16 cellular contexts compared by ENCODE assay signal in the genomic region with DNA sequence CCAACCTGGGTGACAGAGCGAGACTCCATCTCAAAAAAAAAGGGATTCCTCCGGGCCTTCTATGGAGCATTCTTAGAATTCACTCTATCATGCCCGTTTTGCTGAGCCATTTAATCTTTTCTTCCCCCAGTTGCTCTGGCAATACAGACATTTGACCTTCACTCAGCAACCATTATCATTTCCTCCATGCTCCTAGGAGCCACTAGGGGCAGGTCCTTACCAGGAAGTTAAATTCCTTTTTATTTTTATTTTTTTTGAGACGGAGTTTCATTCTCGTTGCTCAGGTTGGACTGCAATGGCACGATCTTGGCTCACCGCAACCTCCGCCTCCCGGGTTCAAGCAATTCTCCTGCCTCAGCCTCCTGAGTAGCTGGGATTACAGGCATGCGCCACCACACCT. TPM values are rescaled to one million over a fixed set of nuclear protein-coding genes. Genes with fewer than 3 reads are reported as not detected.
DNase-seq lines count a peak whose midpoint lies in the region; ATAC-seq and TF ChIP-seq lines count a peak whose summit lies in the region.
"Had no signal": no experiment of that assay in that cellular context is flagged by ENCODE, and none has a peak within 500 bp of the region (broad histone marks: within the 10 kb centered on the region; RNA-seq: fewer than 3 reads in every experiment).

No MANE protein-coding gene starts in this region.

- H3K4me1 Mint-ChIP-seq in MCF 10A (ENCODE audit: insufficient read depth, unreplicated experiment): no peaks in the 10 kb centered on the region
- H3K4me1 Mint-ChIP-seq: activated B cell treated with CpG ODN at 0.5 μM for 24 hours, immature natural killer cell, nephron had no signal

- no peak overlapping the region for H3K9ac ChIP-seq in mammary epithelial cell (ENCODE audit: insufficient read depth, low read length)
- H3K9ac ChIP-seq: BLaER1 treated with 17β-estradiol and CSF1 and Interleukin-3, amounts not matched to agents 10 nM and 100 nM had no signal

- ATAC-seq in RWPE2 (ENCODE audit: low read depth): no peak

- no peaks in the 10 kb centered on the region for H4K20me1 ChIP-seq in mammary epithelial cell (ENCODE audit: insufficient read depth, low read length)
- H4K20me1 ChIP-seq: BLaER1 treated with 17β-estradiol and CSF1 and Interleukin-3, amounts not matched to agents 10 nM and 100 nM had no signal

- no peak overlapping the region for H3K4me3 ChIP-seq in mammary epithelial cell (replicated peaks in 1 of 3; ENCODE audit: insufficient read depth in 1 of 3, low read depth in 2 of 3, low read length in 3 of 3)
- no peak overlapping the region for H3K4me3 ChIP-seq in RWPE2 (ENCODE audit: severe bottlenecking)
- H3K4me3 ChIP-seq in fibroblast of the aortic adventitia (ENCODE audit: low read depth, low read length): no peak overlapping the region
- H3K4me3 ChIP-seq in transverse colon: no peak overlapping the region
- H3K4me3 ChIP-seq: BLaER1 treated with 17β-estradiol and CSF1 and Interleukin-3, amounts not matched to agents 10 nM and 100 nM had no signal

- no peak overlapping the region for H3K27ac Mint-ChIP-seq in MCF 10A (ENCODE audit: low read depth, unreplicated experiment)
- H3K27ac Mint-ChIP-seq: activated B cell treated with CpG ODN at 0.5 μM for 24 hours, immature natural killer cell had no signal

- POLR2A ChIA-PET in MCF 10A (lab: Yijun Ruan, JAX): interaction anchor here (2.1 kb wide), 1 partner anchor 12 kb away, joined by 5 read pairs; no protein-coding TSS in a partner anchor

- BruUV-seq in mammary epithelial cell (replicated peaks; lab: Mats Ljungman, UMichigan): no TSS peak
- BruUV-seq in MCF 10A (replicated peaks; lab: Mats Ljungman, UMichigan): no TSS peak

- peak; percentile 26 to 32 for TF ChIP-seq CTCF in mammary epithelial cell (conservative IDR thresholded peaks at IDR 0.05 in 1 of 2, IDR thresholded peaks at IDR 0.05 in 1 of 2; ENCODE audit: extremely low read depth in 1 of 2, insufficient read depth in 1 of 2, low read depth in 1 of 2, low read length in 2 of 2)
- TF ChIP-seq CTCF in MCF 10A (IDR thresholded peaks at IDR 0.05; ENCODE audit: unreplicated experiment): no peak
- peak; percentile 15 for TF ChIP-seq CTCF in RWPE2 (IDR thresholded peaks at IDR 0.05; ENCODE audit: poor library complexity, severe bottlenecking)
- TF ChIP-seq CTCF in fibroblast of the aortic adventitia (IDR thresholded peaks at IDR 0.05; ENCODE audit: insufficient read depth, low read length): peak; percentile 40
- peak in 4 of 5 experiments; percentile 35 to 72 (median 49) for TF ChIP-seq CTCF in transverse colon (IDR thresholded peaks at IDR 0.05)

- no peak for DNase-seq in mammary epithelial cell
- no peak for DNase-seq in MCF 10A (ENCODE audit: unreplicated experiment)
- DNase-seq in RWPE2 (ENCODE audit: low spot score): no peak
- no peak for DNase-seq in fibroblast of the aortic adventitia (ENCODE audit: low read depth)
- DNase-seq in transverse colon: peak; percentile 18
- DNase-seq in NCI-H1092 treated with DMSO at 0.1 percent for 48 hours (lab: John Stamatoyannopoulos, UW): no peak
- DNase-seq in cerebellum (ENCODE audit: low spot score): no peak
- DNase-seq in activated CD4-positive, alpha-beta T cell treated with anti-CD3 and anti-CD28 coated beads for 4 hours: no peak
- DNase-seq: activated B cell treated with CpG ODN at 0.5 μM for 24 hours; activated T-cell treated with anti-CD3 and anti-CD28 coated beads for 4 hours; immature natural killer cell; NCI-H2171; stimulated activated CD4-positive, alpha-beta T cell treated with anti-CD3 and anti-CD28 coated beads, Interleukin-12 subunit alpha, Interleukin-12 subunit beta, amount 100 ng/mL, for 4 hours had no signal

- WGBS in mammary epithelial cell (ENCODE audit: low coverage, missing lambda C conversion rate): 76% methylated on average over 9 of the region's 10 CpGs
- 57 to 100% methylated on average over 2 to 10 of the region's 10 CpGs for WGBS in transverse colon (ENCODE audit: low coverage in 1 of 2), 2 donors

- in situ Hi-C loops in mammary epithelial cell (cut with MboI; ENCODE audit: low sequenced_read_pairs in 2 of 2): no loop called here
- in situ Hi-C loops in transverse colon (cut with MboI; ENCODE audit: low pct_ligation_motif_present in 1 of 4, low pct_unique_long_range_greater_than_20kb in 1 of 4, low sequenced_read_pairs in 3 of 4): no loop called here

- no peak overlapping the region for H2AFZ ChIP-seq in mammary epithelial cell (ENCODE audit: low read depth, low read length)

- no peaks in the 10 kb centered on the region for H3K9me3 ChIP-seq in mammary epithelial cell (replicated peaks; ENCODE audit: insufficient read depth, low read length)
- no peaks in the 10 kb centered on the region for H3K9me3 ChIP-seq in RWPE2 (ENCODE audit: severe bottlenecking)
- H3K9me3 ChIP-seq in transverse colon: no peaks in the 10 kb centered on the region
- H3K9me3 ChIP-seq: BLaER1 treated with 17β-estradiol and CSF1 and Interleukin-3, amounts not matched to agents 10 nM and 100 nM had no signal

- dilution Hi-C loops in mammary epithelial cell (cut with HindIII; ENCODE audit: low sequenced_read_pairs): loop anchor here (5.0 kb wide), 1 partner anchor 91 kb away; no protein-coding TSS in a partner anchor

- peaks cover 44% of the 10 kb centered on the region for H3K27me3 Mint-ChIP-seq in MCF 10A (ENCODE audit: insufficient read depth, unreplicated experiment)

- CTCF ChIA-PET in mammary epithelial cell (lab: Charles Lee; ENCODE audit: low non-redundant PET) (no interaction called here), MCF 10A (lab: Yijun Ruan, JAX) (interaction anchor here (0.6 to 0.9 kb wide), 2 partner anchors 20 to 29 kb away, joined by 3 to 7 read pairs; no protein-coding TSS in a partner anchor)

- no peaks in the 10 kb centered on the region for H3K36me3 ChIP-seq in mammary epithelial cell (ENCODE audit: insufficient read depth, low read length)
- H3K36me3 ChIP-seq in RWPE2 (ENCODE audit: low read depth): no peaks in the 10 kb centered on the region
- no peaks in the 10 kb centered on the region for H3K36me3 ChIP-seq in transverse colon
- H3K36me3 ChIP-seq: BLaER1 treated with 17β-estradiol and CSF1 and Interleukin-3, amounts not matched to agents 10 nM and 100 nM had no signal

- TF ChIP-seq POLR2A in transverse colon (IDR thresholded peaks at IDR 0.05): no peak

- no peak overlapping the region for H3K4me3 Mint-ChIP-seq in MCF 10A (ENCODE audit: unreplicated experiment)
- H3K4me3 Mint-ChIP-seq: activated B cell treated with CpG ODN at 0.5 μM for 24 hours, immature natural killer cell, nephron had no signal

- H3K79me2 ChIP-seq in mammary epithelial cell (ENCODE audit: insufficient read depth, low read length): no peaks in the 10 kb centered on the region

- H3K9me3 Mint-ChIP-seq in MCF 10A (ENCODE audit: unreplicated experiment): no peaks in the 10 kb centered on the region
- H3K9me3 Mint-ChIP-seq: activated B cell treated with CpG ODN at 0.5 μM for 24 hours, immature natural killer cell, nephron had no signal

- H3K27me3 ChIP-seq in mammary epithelial cell (ENCODE audit: insufficient read depth, low read length) (no peaks in the 10 kb centered on the region), RWPE2 (ENCODE audit: insufficient read depth, poor library complexity, severe bottlenecking) (no peaks in the 10 kb centered on the region), transverse colon (no peaks in the 10 kb centered on the region)
- H3K27me3 ChIP-seq: BLaER1 treated with 17β-estradiol and CSF1 and Interleukin-3, amounts not matched to agents 10 nM and 100 nM had no signal

- H3K27ac ChIP-seq in mammary epithelial cell (ENCODE audit: insufficient read depth, low read depth, low read length) (no peak overlapping the region), RWPE2 (ENCODE audit: poor library complexity, severe bottlenecking) (no peak overlapping the region), transverse colon (peak overlapping the region; percentile 1 to 68 (median 54))
- H3K27ac ChIP-seq: BLaER1 treated with 17β-estradiol and CSF1 and Interleukin-3, amounts not matched to agents 10 nM and 100 nM; epithelial cell of prostate had no signal

- intact Hi-C loops in mammary epithelial cell (cut with micrococcal nuclease) (no loop called here), MCF 10A (cut with micrococcal nuclease) (no loop called here), transverse colon (cut with DNase I; ENCODE audit: low total_unique reads) (no loop called here)

- no peak for TF ChIP-seq EP300 in transverse colon (IDR thresholded peaks at IDR 0.05; ENCODE audit: low read depth)

- H3K36me3 Mint-ChIP-seq in MCF 10A (ENCODE audit: insufficient read depth, unreplicated experiment): no peaks in the 10 kb centered on the region
- H3K36me3 Mint-ChIP-seq: immature natural killer cell had no signal

- H3K4me2 ChIP-seq in mammary epithelial cell (ENCODE audit: insufficient read depth, low read depth, low read length): no peak overlapping the region
- H3K4me2 ChIP-seq: BLaER1 treated with 17β-estradiol and CSF1 and Interleukin-3, amounts not matched to agents 10 nM and 100 nM had no signal

- H3K4me1 ChIP-seq in mammary epithelial cell (ENCODE audit: insufficient read depth, low read length) (peaks cover 9% of the 10 kb centered on the region), RWPE2 (ENCODE audit: insufficient read depth, poor library complexity, severe bottlenecking) (no peaks in the 10 kb centered on the region), transverse colon (peaks cover 0 to 24% (median 5%) of the 10 kb centered on the region in 4 donors)
- H3K4me1 ChIP-seq: BLaER1 treated with 17β-estradiol and CSF1 and Interleukin-3, amounts not matched to agents 10 nM and 100 nM had no signal

RNA-seq across cellular contexts. Expression of gene CGN, which starts 9.7 kb away (rescaled TPM):
- total RNA-seq in mammary epithelial cell (1 to 10 TPM; 2.0 to 3.7 TPM), MCF 10A (2022) (0.32 and 0.33 TPM in 2 replicates), fibroblast of the aortic adventitia (ENCODE audit: low replicate concordance) (0.09 and 1.1 TPM in 2 replicates), transverse colon (100 to 1,000 TPM; 123 to 351 (median 172) TPM), cerebellum (4.6 TPM)
- polyA plus RNA-seq in mammary epithelial cell: 1.1 TPM
- polyA minus RNA-seq in mammary epithelial cell: not detected

RNA-seq across cellular contexts. Expression of gene TUFT1, which starts 38.6 kb away (rescaled TPM):
- 10 to 100 TPM; 43.3 to 59.0 TPM for total RNA-seq in mammary epithelial cell
- polyA plus RNA-seq in mammary epithelial cell: 7.0 TPM
- 14.2 TPM for polyA minus RNA-seq in mammary epithelial cell
- 90.6 and 162 TPM in 2 replicates for total RNA-seq in MCF 10A (2022)
- total RNA-seq in fibroblast of the aortic adventitia (ENCODE audit: low replicate concordance): 3.9 and 5.4 TPM in 2 replicates
- total RNA-seq in transverse colon: 10 to 100 TPM; 22.8 to 65.5 (median 30.8) TPM
- 6.9 TPM for total RNA-seq in cerebellum

RNA-seq across cellular contexts. Expression of gene POGZ, which starts 42.2 kb away (rescaled TPM):
- total RNA-seq in mammary epithelial cell (10 to 100 TPM; 28.0 to 48.1 TPM), MCF 10A (2022) (92.1 and 92.2 TPM in 2 replicates), fibroblast of the aortic adventitia (ENCODE audit: low replicate concordance) (22.6 and 41.0 TPM in 2 replicates), transverse colon (10 to 100 TPM; 44.1 to 90.9 (median 72.7) TPM), cerebellum (96.5 TPM)
- polyA plus RNA-seq in mammary epithelial cell: 18.2 TPM
- 41.7 TPM for polyA minus RNA-seq in mammary epithelial cell

Comparison
In these comparisons a context has a peak if more than half of its experiments do, and no peak if none do; other contexts are left out.
1. H3K27ac ChIP-seq: peak in transverse colon (4 of 4); none in mammary epithelial cell (single experiment) and RWPE2 (single experiment).
2. RNA of gene CGN, which starts 9.7 kb away (total RNA-seq): 123 to 351 TPM in transverse colon; 4.6 TPM in cerebellum (single experiment), 2.0 to 3.7 TPM in mammary epithelial cell, 0.32 to 0.33 TPM in MCF 10A and 0.09 to 1.1 TPM in fibroblast of the aortic adventitia; every median in the first group is over 10 times any median in the second.